Comparison of ENCODE assay signal across 8 cellular contexts in the genomic region with DNA sequence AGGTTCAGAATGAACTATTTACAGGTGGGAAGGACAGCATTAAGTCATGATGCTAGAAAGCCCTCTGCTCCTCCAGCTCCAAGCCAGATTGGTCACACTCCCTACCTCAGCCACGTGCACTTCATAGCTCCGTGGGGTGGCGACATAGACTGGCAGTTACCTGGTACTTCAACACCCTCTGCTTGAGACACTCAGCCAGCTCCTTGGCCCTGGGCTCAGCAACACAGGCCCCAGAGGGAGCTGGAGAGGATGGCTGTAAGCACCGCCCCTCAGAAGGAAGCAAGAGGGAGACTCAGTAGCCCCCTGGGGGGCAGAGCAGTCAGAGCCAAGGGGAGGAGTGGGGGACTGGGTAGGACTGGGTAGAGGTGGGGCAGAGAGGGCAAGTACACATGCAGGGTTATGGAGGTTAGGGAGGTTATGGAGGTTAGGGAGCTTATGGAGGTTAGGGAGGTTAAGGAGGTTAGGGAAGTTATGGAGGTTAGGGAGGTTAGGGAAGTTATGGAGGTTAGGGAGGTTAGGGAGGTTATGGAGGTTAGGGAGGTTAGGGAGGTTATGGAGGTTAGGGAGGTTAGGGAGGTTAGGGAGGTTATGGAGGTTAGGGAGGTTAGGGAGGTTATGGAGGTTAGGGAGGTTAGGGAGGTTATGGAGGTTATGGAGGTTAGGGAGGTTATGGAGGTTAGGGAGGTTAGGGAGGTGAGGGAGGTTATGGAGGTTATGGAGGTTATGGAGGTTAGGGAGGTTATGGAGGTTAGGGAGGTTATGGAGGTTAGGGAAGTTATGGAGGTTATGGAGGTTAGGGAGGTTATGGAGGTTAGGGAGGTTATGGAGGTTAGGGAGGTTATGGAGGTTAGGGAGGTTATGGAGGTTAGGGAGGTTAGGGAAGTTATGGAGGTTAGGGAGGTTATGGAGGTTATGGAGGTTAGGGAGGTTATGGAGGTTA.
DNase-seq lines count a peak whose midpoint lies in the region; ATAC-seq and TF ChIP-seq lines count a peak whose summit lies in the region.
"Not testable (repeated sequence)": the region's sequence is repeated elsewhere in the genome, so short reads cannot be mapped to it uniquely, and the experiment has no call there.

No MANE protein-coding gene starts in this region.

- DNase-seq in Calu3 (peak; percentile 12), NCI-H2171 treated with DMSO at 0.1 percent for 48 hours (lab: John Stamatoyannopoulos, UW) (peak; percentile 43), WTC11 (ENCODE audit: low spot score) (peak; percentile 24), T47D (ENCODE audit: low read depth in 1 of 2, low spot score in 1 of 2) (peak; percentile 22 to 53), mesenchymal stem cell (peak; percentile 13)
- DNase-seq in HCT116 (ENCODE audit: low read depth, low spot score); left ventricle myocardium inferior; stimulated activated naive B cell treated with anti-CD40 and anti-IgM and Interleukin-4, amounts not matched to agents 10 μg/mL and 1 μg/mL and 100 μg/mL, for 72 hours: not testable (repeated sequence)

- not testable (repeated sequence) for H3K9me2 ChIP-seq in HCT116 (ENCODE audit: insufficient read depth)

- ATAC-seq in HCT116, result peak; percentile 47
- not testable (repeated sequence) for ATAC-seq in WTC11
- ATAC-seq in stimulated activated naive B cell treated with anti-CD40 and anti-IgM and Interleukin-4, amounts not matched to agents 10 μg/mL and 1 μg/mL and 100 μg/mL, for 72 hours (replicated peaks), result peak; percentile 43 to 71

- H3K79me1 ChIP-seq in mesenchymal stem cell (replicated peaks; ENCODE audit: low read length, poor library complexity, severe bottlenecking), result peaks cover 34% of the 10 kb centered on the region

- not testable (repeated sequence) for H4K91ac ChIP-seq in mesenchymal stem cell (ENCODE audit: low read length)

- H3K4me1 Mint-ChIP-seq in Calu3 (ENCODE audit: low read depth, unreplicated experiment); WTC11: not testable (repeated sequence)
- H3K4me1 Mint-ChIP-seq in stimulated activated naive B cell treated with anti-CD40 and anti-IgM and Interleukin-4, amounts not matched to agents 10 μg/mL and 1 μg/mL and 100 μg/mL, for 72 hours, result peaks cover 2 to 17% of the 10 kb centered on the region in 2 donors

- H3K4me1 ChIP-seq in HCT116 (ENCODE audit: control insufficient read depth in 1 of 2, insufficient read depth in 2 of 2, low read length in 2 of 2); mesenchymal stem cell (ENCODE audit: control insufficient read depth, insufficient read depth, low read depth, low read length): not testable (repeated sequence)
- H3K4me1 ChIP-seq in left ventricle myocardium inferior, result peaks cover 30% of the 10 kb centered on the region

- TF ChIP-seq RAD21 in HCT116 (IDR thresholded peaks at IDR 0.05; ENCODE audit: low read depth), result not testable (repeated sequence)

- H3K4ac ChIP-seq in mesenchymal stem cell (ENCODE audit: low read depth in 1 of 2, low read length in 2 of 2), result not testable (repeated sequence)

- not testable (repeated sequence) for H3K27ac Mint-ChIP-seq in Calu3 (ENCODE audit: unreplicated experiment); WTC11
- peak overlapping the region; percentile 59 for H3K27ac Mint-ChIP-seq in stimulated activated naive B cell treated with anti-CD40 and anti-IgM and Interleukin-4, amounts not matched to agents 10 μg/mL and 1 μg/mL and 100 μg/mL, for 72 hours

- TF ChIP-seq CTCF in Calu3 (IDR thresholded peaks at IDR 0.05; ENCODE audit: unreplicated experiment); HCT116 (IDR thresholded peaks at IDR 0.05 in 2 of 3, conservative IDR thresholded peaks at IDR 0.05 in 1 of 3; ENCODE audit: borderline replicate concordance in 1 of 3, insufficient read depth in 1 of 3, low read depth in 2 of 3, low read length in 2 of 3); WTC11 (IDR thresholded peaks at IDR 0.05); left ventricle myocardium inferior (IDR thresholded peaks at IDR 0.05; ENCODE audit: borderline replicate concordance): not testable (repeated sequence)

- H3K9me3 ChIP-seq in HCT116 (ENCODE audit: control insufficient read depth in 1 of 2, insufficient read depth in 1 of 2, low read depth in 1 of 2, low read length in 2 of 2); left ventricle myocardium inferior (replicated peaks); mesenchymal stem cell (ENCODE audit: control insufficient read depth, low read length): not testable (repeated sequence)

- whole genome bisulfite sequencing in mesenchymal stem cell, result 87% methylated on average over 4 of the region's 4 CpGs

- not testable (repeated sequence) for H2BK15ac ChIP-seq in mesenchymal stem cell (ENCODE audit: low read depth, poor library complexity, severe bottlenecking)

- H3K27me3 ChIP-seq in HCT116 (ENCODE audit: insufficient read depth, low read length); left ventricle myocardium inferior (ENCODE audit: low read depth); mesenchymal stem cell (ENCODE audit: control insufficient read depth in 1 of 2, insufficient read depth in 1 of 2, low read length in 2 of 2): not testable (repeated sequence)

- H3K4me3 ChIP-seq in HCT116 (replicated peaks in 1 of 2; ENCODE audit: low read depth in 1 of 2, low read length in 2 of 2); left ventricle myocardium inferior; mesenchymal stem cell (ENCODE audit: insufficient read depth in 1 of 2, low read depth in 1 of 2, low read length in 2 of 2): not testable (repeated sequence)

- not testable (repeated sequence) for H2BK12ac ChIP-seq in mesenchymal stem cell (ENCODE audit: low read length in 2 of 2)

- not testable (repeated sequence) for H3K79me2 ChIP-seq in HCT116 (ENCODE audit: insufficient read depth, low read length)

- not testable (repeated sequence) for H3K27ac ChIP-seq in HCT116 (ENCODE audit: low read depth, low read length); mesenchymal stem cell (ENCODE audit: low read length, poor library complexity, severe bottlenecking)
- peak overlapping the region; percentile 56 for H3K27ac ChIP-seq in left ventricle myocardium inferior (replicated peaks)

- H3K27me3 Mint-ChIP-seq in Calu3 (ENCODE audit: unreplicated experiment); stimulated activated naive B cell treated with anti-CD40 and anti-IgM and Interleukin-4, amounts not matched to agents 10 μg/mL and 1 μg/mL and 100 μg/mL, for 72 hours: not testable (repeated sequence)
- H3K27me3 Mint-ChIP-seq in WTC11 (ENCODE audit: low read depth), result peaks cover 89% of the 10 kb centered on the region

- not testable (repeated sequence) for BruUV-seq in Calu3 (replicated peaks; lab: Mats Ljungman, UMichigan)
- BruUV-seq in HCT116 (replicated peaks; lab: Mats Ljungman, UMichigan), result TSS peak; percentile 55

- not testable (repeated sequence) for H3K18ac ChIP-seq in mesenchymal stem cell (ENCODE audit: low read depth in 1 of 2, low read length in 2 of 2)

- CTCF ChIA-PET in Calu3 (lab: Charles Lee), result interaction anchor here (1.0 to 1.4 kb wide), 2 partner anchors 185 to 199 kb away, joined by 3 read pairs; no protein-coding TSS in a partner anchor
- CTCF ChIA-PET in HCT116 (lab: Charles Lee), result not testable (repeated sequence)
- CTCF ChIA-PET in WTC11 (lab: Charles Lee), result interaction anchor here (0.6 to 1.6 kb wide), 8 partner anchors 12 to 201 kb away, joined by 3 to 8 read pairs (median 6); partner anchors contain the start of gene PEX26

- H3K14ac ChIP-seq in mesenchymal stem cell (ENCODE audit: low read length in 2 of 2), result not testable (repeated sequence)

- H4K8ac ChIP-seq in mesenchymal stem cell (ENCODE audit: low read length), result not testable (repeated sequence)

- H3K9me3 Mint-ChIP-seq in Calu3 (ENCODE audit: low read depth, unreplicated experiment); WTC11; stimulated activated naive B cell treated with anti-CD40 and anti-IgM and Interleukin-4, amounts not matched to agents 10 μg/mL and 1 μg/mL and 100 μg/mL, for 72 hours: not testable (repeated sequence)

- not testable (repeated sequence) for H3K4me3 Mint-ChIP-seq in Calu3 (ENCODE audit: low read depth, unreplicated experiment); WTC11; stimulated activated naive B cell treated with anti-CD40 and anti-IgM and Interleukin-4, amounts not matched to agents 10 μg/mL and 1 μg/mL and 100 μg/mL, for 72 hours

- H2AFZ ChIP-seq in HCT116 (ENCODE audit: low read depth, low read length, poor library complexity, severe bottlenecking); mesenchymal stem cell (ENCODE audit: low read depth, low read length): not testable (repeated sequence)

- H3K36me3 Mint-ChIP-seq in Calu3 (ENCODE audit: insufficient read depth, unreplicated experiment) (peaks cover 20% of the 10 kb centered on the region), WTC11 (peaks cover 28% of the 10 kb centered on the region)
- peaks cover 54 to 64% of the 10 kb centered on the region in 2 donors for H3K36me3 Mint-ChIP-seq in stimulated activated naive B cell treated with anti-CD40 and anti-IgM and Interleukin-4, amounts not matched to agents 10 μg/mL and 1 μg/mL and 100 μg/mL, for 72 hours

- H2BK120ac ChIP-seq in mesenchymal stem cell (ENCODE audit: low read depth, low read length), result not testable (repeated sequence)

- H3K9ac ChIP-seq in HCT116 (ENCODE audit: low read length); mesenchymal stem cell (ENCODE audit: low read length): not testable (repeated sequence)

- not testable (repeated sequence) for H2BK5ac ChIP-seq in mesenchymal stem cell (ENCODE audit: low read depth, low read length, poor library complexity, severe bottlenecking)

- intact Hi-C loops in Calu3 (cut with micrococcal nuclease; ENCODE audit: unreplicated experiment); HCT116 (cut with micrococcal nuclease); left ventricle myocardium inferior (cut with micrococcal nuclease): not testable (repeated sequence)

- RAD21 ChIA-PET in HCT116 (lab: Charles Lee; ENCODE audit: low non-redundant PET in 1 of 2, low total read pairs in 2 of 2, uncharacterized antibody in 2 of 2, unreplicated experiment in 2 of 2), result not testable (repeated sequence)

- H2AK5ac ChIP-seq in mesenchymal stem cell (ENCODE audit: low read length, severe bottlenecking), result not testable (repeated sequence)

- H3K36me3 ChIP-seq in HCT116 (ENCODE audit: control insufficient read depth in 1 of 2, insufficient read depth in 2 of 2, low read length in 2 of 2) (peaks cover 8 to 13% of the 10 kb centered on the region in 2 experiments; a peak in 3 of 4 replicates), left ventricle myocardium inferior (peaks cover 71% of the 10 kb centered on the region), mesenchymal stem cell (ENCODE audit: control insufficient read depth in 1 of 2, insufficient read depth in 2 of 2, low read depth in 1 of 2, low read length in 2 of 2) (peaks cover 74 to 80% of the 10 kb centered on the region in 2 experiments)

- H3K4me2 ChIP-seq in HCT116 (ENCODE audit: low read length); mesenchymal stem cell (ENCODE audit: low read length, poor library complexity, severe bottlenecking): not testable (repeated sequence)

- not testable (repeated sequence) for TF ChIP-seq POLR2A in HCT116 (IDR thresholded peaks at IDR 0.05; ENCODE audit: borderline replicate concordance, extremely low read depth, insufficient read depth, insufficient read length)

- H4K20me1 ChIP-seq in HCT116 (ENCODE audit: insufficient read depth), result not testable (repeated sequence)

- POLR2A ChIA-PET in HCT116 (lab: Charles Lee); WTC11 (lab: Charles Lee): not testable (repeated sequence)

- not testable (repeated sequence) for H3K23ac ChIP-seq in mesenchymal stem cell (ENCODE audit: low read length in 2 of 2)

- in situ Hi-C loops in T47D (cut with HindIII; ENCODE audit: low pct_unique_long_range_greater_than_20kb, low sequenced_read_pairs), result not testable (repeated sequence)
